26 cellular contexts compared by ENCODE assay signal in the genomic region with DNA sequence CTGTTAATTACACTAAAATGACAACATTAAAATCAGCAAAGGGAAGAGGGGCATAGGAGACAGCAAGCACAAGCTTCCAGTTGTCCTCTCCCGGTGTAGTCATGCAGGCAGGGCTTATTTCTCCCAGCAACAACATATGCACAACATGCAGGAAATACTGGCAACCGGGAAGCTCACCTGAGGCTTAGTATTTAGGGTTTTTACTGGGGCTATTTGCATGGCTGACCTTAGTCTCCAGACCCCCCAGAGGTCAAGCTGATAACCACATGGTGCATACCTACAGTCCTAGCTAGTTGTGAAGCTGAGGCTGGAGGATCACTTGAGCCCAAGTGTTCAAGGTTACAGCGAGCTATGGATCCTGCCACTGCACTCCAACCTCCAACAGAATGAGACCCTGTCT.
"Had no signal": no experiment of that assay in that cellular context is flagged by ENCODE, and none has a peak within 500 bp of the region (broad histone marks: within the 10 kb centered on the region; RNA-seq: fewer than 3 reads in every experiment).

No MANE protein-coding gene starts in this region.

- FAIRE-seq: endothelial cell of umbilical vein had no signal

- H3K9me3 Mint-ChIP-seq: activated B cell treated with CpG ODN at 0.5 μM for 24 hours; activated CD4-positive, alpha-beta memory T cell treated with anti-CD3 and anti-CD28 coated beads, Interleukin-2, amount 10 ng/mL, durations not matched to agents 7 days and 5 days; activated naive CD8-positive, alpha-beta T cell treated with anti-CD3 and anti-CD28 coated beads for 36 hours; activated T-helper 17 cell treated with anti-CD3 and anti-CD28 coated beads, Interleukin-2, amount 50 U/mL, for 72 hours; dendritic cell treated with granulocyte-macrophage colony-stimulating factor and Interleukin-4, amounts not matched to agents 40 ng/mL and 50 ng/mL, for 4 days; memory B cell; naive B cell had no signal

- H3K4me3 ChIP-seq: esophagus muscularis mucosa, gastroesophageal sphincter, heart left ventricle, left ventricle myocardium inferior, mucosa of descending colon, prostate gland, right atrium auricular region, tibial artery had no signal

- DNase-seq: activated B cell treated with CpG ODN at 0.5 μM for 24 hours; activated CD4-positive, alpha-beta memory T cell treated with anti-CD3 and anti-CD28 coated beads, Interleukin-2, amount 10 ng/mL, durations not matched to agents 7 days and 5 days; activated CD4-positive, alpha-beta T cell treated with anti-CD3 and anti-CD28 coated beads for 48 hours; activated CD8-positive, alpha-beta memory T cell treated with anti-CD3 and anti-CD28 coated beads, Interleukin-2, amount 10 ng/mL, durations not matched to agents 7 days and 5 days; activated naive CD4-positive, alpha-beta T cell; activated naive CD8-positive, alpha-beta T cell treated with anti-CD3 and anti-CD28 coated beads for 36 hours; amniotic stem cell; effector CD8-positive, alpha-beta T cell; heart left ventricle; kidney glomerular epithelial cell; left ventricle myocardium inferior; mucosa of descending colon; naive B cell; stimulated activated CD4-positive, alpha-beta T cell treated with anti-CD3 and anti-CD28 coated beads, Interleukin-2, amount 100 ng/mL, for 24 hours; stimulated activated naive CD8-positive, alpha-beta T cell treated with anti-CD3 and anti-CD28 coated beads, Interleukin-15, Interleukin-2, amounts not matched to agents 100 U/mL and 50 U/mL, for 24 hours; substantia nigra; tibial artery had no signal

- H3K4me3 Mint-ChIP-seq: activated B cell treated with CpG ODN at 0.5 μM for 24 hours; activated CD4-positive, alpha-beta memory T cell treated with anti-CD3 and anti-CD28 coated beads, Interleukin-2, amount 10 ng/mL, durations not matched to agents 7 days and 5 days; activated CD8-positive, alpha-beta memory T cell treated with anti-CD3 and anti-CD28 coated beads, Interleukin-2, amount 10 ng/mL, durations not matched to agents 7 days and 5 days; activated naive CD8-positive, alpha-beta T cell treated with anti-CD3 and anti-CD28 coated beads for 36 hours; activated T-helper 17 cell treated with anti-CD3 and anti-CD28 coated beads, Interleukin-2, amount 50 U/mL, for 72 hours; dendritic cell treated with granulocyte-macrophage colony-stimulating factor and Interleukin-4, amounts not matched to agents 40 ng/mL and 50 ng/mL, for 4 days; memory B cell; naive B cell; neural crest cell had no signal

- H3K36me3 ChIP-seq: esophagus muscularis mucosa, gastroesophageal sphincter, heart left ventricle, left ventricle myocardium inferior, prostate gland, right atrium auricular region, tibial artery had no signal

- H3K27ac ChIP-seq: esophagus muscularis mucosa, gastroesophageal sphincter, heart left ventricle, left ventricle myocardium inferior, prostate gland, right atrium auricular region, tibial artery had no signal

- ATAC-seq: activated CD8-positive, alpha-beta memory T cell treated with anti-CD3 and anti-CD28 coated beads, Interleukin-2, amount 10 ng/mL, durations not matched to agents 7 days and 5 days; activated T-helper 17 cell treated with anti-CD3 and anti-CD28 coated beads, Interleukin-2, amount 50 U/mL, for 72 hours; gastroesophageal sphincter; mucosa of descending colon; stimulated activated naive CD8-positive, alpha-beta T cell treated with anti-CD3 and anti-CD28 coated beads, Interleukin-15, Interleukin-2, amounts not matched to agents 100 U/mL and 50 U/mL, for 24 hours had no signal

- H3K27ac Mint-ChIP-seq: activated B cell treated with CpG ODN at 0.5 μM for 24 hours; activated CD4-positive, alpha-beta memory T cell treated with anti-CD3 and anti-CD28 coated beads, Interleukin-2, amount 10 ng/mL, durations not matched to agents 7 days and 5 days; activated CD8-positive, alpha-beta memory T cell treated with anti-CD3 and anti-CD28 coated beads, Interleukin-2, amount 10 ng/mL, durations not matched to agents 7 days and 5 days; activated naive CD8-positive, alpha-beta T cell treated with anti-CD3 and anti-CD28 coated beads for 36 hours; activated T-helper 17 cell treated with anti-CD3 and anti-CD28 coated beads, Interleukin-2, amount 50 U/mL, for 72 hours; dendritic cell treated with granulocyte-macrophage colony-stimulating factor and Interleukin-4, amounts not matched to agents 40 ng/mL and 50 ng/mL, for 4 days; memory B cell had no signal

- H3K36me3 Mint-ChIP-seq: naive B cell had no signal

- H3K9me3 ChIP-seq: esophagus muscularis mucosa, gastroesophageal sphincter, left ventricle myocardium inferior, mucosa of descending colon, prostate gland, right atrium auricular region, tibial artery had no signal

- H3K27me3 ChIP-seq: esophagus muscularis mucosa, gastroesophageal sphincter, heart left ventricle, right atrium auricular region, tibial artery had no signal

- H3K4me1 ChIP-seq: prostate gland had no signal

- H3K27me3 Mint-ChIP-seq: activated B cell treated with CpG ODN at 0.5 μM for 24 hours; activated CD4-positive, alpha-beta memory T cell treated with anti-CD3 and anti-CD28 coated beads, Interleukin-2, amount 10 ng/mL, durations not matched to agents 7 days and 5 days; activated CD8-positive, alpha-beta memory T cell treated with anti-CD3 and anti-CD28 coated beads, Interleukin-2, amount 10 ng/mL, durations not matched to agents 7 days and 5 days; activated naive CD8-positive, alpha-beta T cell treated with anti-CD3 and anti-CD28 coated beads for 36 hours; activated T-helper 17 cell treated with anti-CD3 and anti-CD28 coated beads, Interleukin-2, amount 50 U/mL, for 72 hours; dendritic cell treated with granulocyte-macrophage colony-stimulating factor and Interleukin-4, amounts not matched to agents 40 ng/mL and 50 ng/mL, for 4 days; memory B cell; naive B cell had no signal
